Comparison of ENCODE assay signal across 14 cellular contexts in genomic region chr10:68329506-68329861, GRCh38. TPM values are rescaled to one million over a fixed set of nuclear protein-coding genes. Genes with fewer than 3 reads are reported as not detected.
DNase-seq lines count a peak whose midpoint lies in the region; ATAC-seq, FAIRE-seq and TF ChIP-seq lines count a peak whose summit lies in the region.
"Had no signal": no experiment of that assay in that cellular context is flagged by ENCODE, and none has a peak within 500 bp of the region (broad histone marks: within the 10 kb centered on the region; RNA-seq: fewer than 3 reads in every experiment).

No MANE protein-coding gene starts in this region.

- peak overlapping the region; percentile 18; the same call in 1 of the 2 replicates for H3K18ac ChIP-seq in IMR-90 (ENCODE audit: low read depth, low read length)

- no peak for FAIRE-seq in GM19239 (lab: Jason Lieb, UNC)

- no peak overlapping the region for H3K9ac ChIP-seq in IMR-90 (ENCODE audit: low read depth, low read length)
- H3K9ac ChIP-seq in colonic mucosa (ENCODE audit: low read depth in 2 of 2, low read length in 2 of 2): peak overlapping the region in 1 of 2 donors; percentile 53
- H3K9ac ChIP-seq in neural progenitor cell: no peak overlapping the region

- dilution Hi-C loops in IMR-90 (cut with HindIII; ENCODE audit: low sequenced_read_pairs, unreplicated experiment): no loop called here

- H3K14ac ChIP-seq in IMR-90 (replicated peaks; ENCODE audit: low read depth, low read length): peak overlapping the region; percentile 80

- no peak overlapping the region for H2AK9ac ChIP-seq in IMR-90 (replicated peaks; ENCODE audit: low read depth, low read length, poor library complexity)

- no peak for DNase-seq in IMR-90
- no peak for DNase-seq in colonic mucosa
- no peak for DNase-seq in neural progenitor cell (ENCODE audit: low spot score)
- DNase-seq in GM19239 (ENCODE audit: insufficient read length, low spot score): no peak
- DNase-seq: activated T-cell treated with anti-CD3 and anti-CD28 coated beads, Interleukin-2, amount 50 U/mL, for 48 hours; BE2C; NCI-H1436 treated with DMSO at 0.1 percent for 48 hours; NCI-H774; nephron progenitor cell; stimulated activated CD4-positive, alpha-beta T cell treated with anti-CD3 and anti-CD28 coated beads, Interleukin-15, amount 100 ng/mL, for 24 hours had no signal

- H3K79me1 ChIP-seq in IMR-90 (ENCODE audit: low read depth in 1 of 2, low read length in 2 of 2): peaks cover 4 to 25% of the 10 kb centered on the region in 2 experiments; a peak in 3 of 4 replicates

- peaks cover 62% of the 10 kb centered on the region for H3K79me2 ChIP-seq in neural progenitor cell (ENCODE audit: low read depth)

- CTCF ChIA-PET in IMR-90 (lab: Yijun Ruan, JAX): interaction anchor here (0.5 to 0.7 kb wide), 3 partner anchors 27 to 453 kb away, joined by 3 read pairs; no protein-coding TSS in a partner anchor

- no peak overlapping the region for H2BK15ac ChIP-seq in IMR-90 (ENCODE audit: low read depth, low read length)

- in situ Hi-C loops in IMR-90 (cut with MboI; ENCODE audit: low sequenced_read_pairs): no loop called here

- ATAC-seq in IMR-90 (ENCODE audit: low read depth): no peak
- ATAC-seq in GM18517 (IDR thresholded peaks at IDR 0.05; ENCODE audit: unreplicated experiment): no peak
- ATAC-seq in GM21526 (IDR thresholded peaks at IDR 0.05; ENCODE audit: low FRiP score, unreplicated experiment): no peak
- ATAC-seq in GM18498 (IDR thresholded peaks at IDR 0.05; ENCODE audit: unreplicated experiment): no peak

- H3K27ac ChIP-seq in 22Rv1 (peak overlapping the region; percentile 99), IMR-90 (ENCODE audit: insufficient read depth, low read length) (0 out of 2 replicates have a peak overlapping the region, but pooled peaks have one; percentile 19), colonic mucosa (peak overlapping the region; percentile 77), neural progenitor cell (peak overlapping the region; percentile 89)

- H3K27me3 Mint-ChIP-seq in neural progenitor cell (ENCODE audit: insufficient read depth, low read depth): peaks cover 10% of the 10 kb centered on the region

- no peaks in the 10 kb centered on the region for H3K9me3 Mint-ChIP-seq in neural progenitor cell
- H3K9me3 Mint-ChIP-seq: nephron progenitor cell had no signal

- peaks cover 4% of the 10 kb centered on the region; the same call in 1 of the 2 replicates for H3K9me1 ChIP-seq in IMR-90 (ENCODE audit: insufficient read depth, low read length)

- H4K91ac ChIP-seq in IMR-90 (ENCODE audit: insufficient read depth, low read depth, low read length): peak overlapping the region; percentile 12; the same call in 1 of the 2 replicates

- H4K20me1 ChIP-seq in IMR-90 (ENCODE audit: insufficient read depth, low read length): peaks cover 20% of the 10 kb centered on the region; the same call in 1 of the 2 replicates
- H4K20me1 ChIP-seq in neural progenitor cell (ENCODE audit: low read depth): peaks cover 17% of the 10 kb centered on the region

- no peak for TF ChIP-seq RAD21 in IMR-90 (IDR thresholded peaks at IDR 0.05; ENCODE audit: low read length)

- H3K36me3 ChIP-seq in IMR-90 (ENCODE audit: control insufficient read depth, insufficient read depth, low read length): no peaks in the 10 kb centered on the region
- H3K36me3 ChIP-seq in colonic mucosa: no peaks in the 10 kb centered on the region
- peaks cover 3% of the 10 kb centered on the region for H3K36me3 ChIP-seq in neural progenitor cell

- H2BK20ac ChIP-seq in IMR-90 (ENCODE audit: low read depth, low read length): peak overlapping the region; percentile 76; the same call in 1 of the 2 replicates

- H3K4me3 ChIP-seq in IMR-90 (ENCODE audit: insufficient read depth, low read depth, low read length) (no peak overlapping the region), colonic mucosa (no peak overlapping the region), neural progenitor cell (no peak overlapping the region)

- TF ChIP-seq CTCF in 22Rv1 (IDR thresholded peaks at IDR 0.05): no peak
- no peak for TF ChIP-seq CTCF in IMR-90 (conservative IDR thresholded peaks at IDR 0.05; ENCODE audit: low read depth, low read length)
- no peak for TF ChIP-seq CTCF in colonic mucosa (IDR thresholded peaks at IDR 0.05)
- TF ChIP-seq CTCF in neural progenitor cell (IDR thresholded peaks at IDR 0.05): no peak

- H3K4me1 ChIP-seq in IMR-90 (ENCODE audit: control insufficient read depth, insufficient read depth, low read length) (peaks cover 10% of the 10 kb centered on the region), colonic mucosa (no peaks in the 10 kb centered on the region), neural progenitor cell (peaks cover 28% of the 10 kb centered on the region)

- intact Hi-C loops in IMR-90 (cut with micrococcal nuclease): no loop called here
- intact Hi-C loops in colonic mucosa (cut with DNase I): no loop called here

- no peak overlapping the region for H3K56ac ChIP-seq in IMR-90 (ENCODE audit: extremely low read depth, insufficient read depth, low read length)

- peaks cover 15% of the 10 kb centered on the region for H3K36me3 Mint-ChIP-seq in neural progenitor cell

- H2BK5ac ChIP-seq in IMR-90 (ENCODE audit: low read depth, low read length, poor library complexity, severe bottlenecking): peak overlapping the region; percentile 87

- H2AK5ac ChIP-seq in IMR-90 (ENCODE audit: low read depth, low read length): no peak overlapping the region

- H3K9me3 ChIP-seq in IMR-90 (ENCODE audit: control insufficient read depth, insufficient read depth, low read length): no peaks in the 10 kb centered on the region
- no peaks in the 10 kb centered on the region for H3K9me3 ChIP-seq in colonic mucosa
- H3K9me3 ChIP-seq in neural progenitor cell (ENCODE audit: low read depth): no peaks in the 10 kb centered on the region
- H3K9me3 ChIP-seq: BE2C had no signal

- POLR2A ChIA-PET in IMR-90 (lab: Charles Lee; ENCODE audit: unreplicated experiment): no interaction called here

- H4K5ac ChIP-seq in IMR-90 (ENCODE audit: low read depth, low read length): peak overlapping the region; percentile 21; the same call in 1 of the 2 replicates

- H3K4me3 Mint-ChIP-seq in neural progenitor cell: peak overlapping the region; percentile 12

- H3K4ac ChIP-seq in IMR-90 (ENCODE audit: low read depth, low read length): peak overlapping the region; percentile 43; the same call in 1 of the 2 replicates

- H3F3A ChIP-seq in neural progenitor cell (ENCODE audit: low read depth): peaks cover 56% of the 10 kb centered on the region

- H2AFZ ChIP-seq in IMR-90 (replicated peaks; ENCODE audit: low read length, poor library complexity): no peak overlapping the region
- H2AFZ ChIP-seq in neural progenitor cell (replicated peaks): no peak overlapping the region

- no peaks in the 10 kb centered on the region for H3K27me3 ChIP-seq in IMR-90 (ENCODE audit: control insufficient read depth, insufficient read depth, low read length)
- H3K27me3 ChIP-seq in colonic mucosa: no peaks in the 10 kb centered on the region
- no peaks in the 10 kb centered on the region for H3K27me3 ChIP-seq in neural progenitor cell
- H3K27me3 ChIP-seq: BE2C had no signal

- H3K27ac Mint-ChIP-seq in neural progenitor cell: peak overlapping the region; percentile 97

- peak overlapping the region in 1 of 2 experiments; percentile 83; a peak in 2 of 4 replicates for H4K8ac ChIP-seq in IMR-90 (ENCODE audit: low read depth in 2 of 2, low read length in 2 of 2)

- no CpG with 5 or more reads among the region's 1 CpG for WGBS in IMR-90 (ENCODE audit: extremely low coverage in 2 of 2, insufficient read length in 1 of 2), 2 experiments

- H2BK120ac ChIP-seq in IMR-90 (ENCODE audit: low read depth, low read length): peak overlapping the region; percentile 69

- no TSS peak for BruUV-seq in IMR-90 (replicated peaks; lab: Mats Ljungman, UMichigan)

- H3K23ac ChIP-seq in IMR-90 (ENCODE audit: low read depth, low read length): peak overlapping the region; percentile 76

- H3K4me2 ChIP-seq in IMR-90 (ENCODE audit: low read depth, low read length) (peak overlapping the region; percentile 5; the same call in 1 of the 2 replicates), neural progenitor cell (peak overlapping the region; percentile 53)

- peaks cover 37% of the 10 kb centered on the region for H3K4me1 Mint-ChIP-seq in neural progenitor cell

- no peak for TF ChIP-seq POLR2A in IMR-90 (IDR thresholded peaks at IDR 0.05; ENCODE audit: low read depth, low read length)

TF ChIP-seq in IMR-90, 13 proteins besides CTCF, POLR2A, EP300 and RAD21 (continues in another document):
- no peak for TF ChIP-seq CEBPB (IDR thresholded peaks at IDR 0.05; ENCODE audit: low read depth, low read length)
- no peak for TF ChIP-seq CHD1 (IDR thresholded peaks at IDR 0.05; ENCODE audit: low read depth, low read length)
- no peak for TF ChIP-seq BHLHE40 (IDR thresholded peaks at IDR 0.05; ENCODE audit: low read depth, low read length)
- no peak for TF ChIP-seq FOS (IDR thresholded peaks at IDR 0.05; ENCODE audit: low read depth, low read length)
- TF ChIP-seq MAFK (IDR thresholded peaks at IDR 0.05; ENCODE audit: low read depth, low read length): no peak
- no peak for TF ChIP-seq RFX5 (IDR thresholded peaks at IDR 0.05; ENCODE audit: low read depth, low read length)
- no peak for TF ChIP-seq NFE2L2 (IDR thresholded peaks at IDR 0.05; ENCODE audit: low read depth, low read length)
- TF ChIP-seq RCOR1 (IDR thresholded peaks at IDR 0.05; ENCODE audit: insufficient replicate concordance, low read length): no peak
- TF ChIP-seq MXI1 (IDR thresholded peaks at IDR 0.05; ENCODE audit: borderline replicate concordance, low read depth, low read length): no peak

RNA-seq across cellular contexts. Expression of gene HNRNPH3, which starts 2.4 kb away (rescaled TPM):
- total RNA-seq in IMR-90 (2012; rRNA removed) (10.6 and 23.6 TPM in 2 replicates), colonic mucosa (100 to 1,000 TPM in 1 of 2 donors, 10 to 100 TPM in 1; 74.4 to 130 TPM), neural progenitor cell (ENCODE audit: low replicate concordance) (57.2 and 77.5 TPM in 2 replicates)
- 119 and 142 TPM in 2 replicates for polyA plus RNA-seq in IMR-90 (2012; rRNA removed)
- 10.1 and 15.3 TPM in 2 replicates for polyA plus RNA-seq in IMR-90 (2012; cell fraction: cytosol; rRNA removed)
- 6.1 and 43.1 TPM in 2 replicates for polyA plus RNA-seq in IMR-90 (2012; cell fraction: nucleus; rRNA removed; ENCODE audit: low replicate concordance)

RNA-seq across cellular contexts. Expression of gene PBLD, which starts 3.2 kb away (rescaled TPM):
- 5.0 and 5.7 TPM in 2 replicates for total RNA-seq in IMR-90 (2012; rRNA removed)
- 2.3 and 3.3 TPM in 2 replicates for polyA plus RNA-seq in IMR-90 (2012; rRNA removed)
- 0.84 and 0.99 TPM in 2 replicates for polyA plus RNA-seq in IMR-90 (2012; cell fraction: cytosol; rRNA removed)
- polyA plus RNA-seq in IMR-90 (2012; cell fraction: nucleus; rRNA removed; ENCODE audit: low replicate concordance): 0.76 and 3.7 TPM in 2 replicates
- 10 to 100 TPM; 20.9 to 78.2 TPM for total RNA-seq in colonic mucosa
- total RNA-seq in neural progenitor cell (ENCODE audit: low replicate concordance): 3.2 and 5.8 TPM in 2 replicates

Comparison
In these comparisons a context has a peak if more than half of its experiments do, and no peak if none do; other contexts are left out.
1. H3K27ac ChIP-seq: peak in every context shown above with its lines; median percentile 99 in 22Rv1; 89 in neural progenitor cell; 77 in colonic mucosa; 19 in IMR-90.